ENCODE assay signal across 8 cellular contexts in genomic region chr22:44735518-44736428, GRCh38. TPM values are rescaled to one million over a fixed set of nuclear protein-coding genes. Genes with fewer than 3 reads are reported as not detected.
DNase-seq lines count a peak whose midpoint lies in the region; ATAC-seq, FAIRE-seq and TF ChIP-seq lines count a peak whose summit lies in the region.

No MANE protein-coding gene starts in this region.

- no peak for ATAC-seq in GM18505 (IDR thresholded peaks at IDR 0.05; ENCODE audit: unreplicated experiment)

- peaks cover 1% of the 10 kb centered on the region for H3K36me3 ChIP-seq in bronchial epithelial cell (ENCODE audit: control insufficient read depth, insufficient read depth, low read length)

- no peaks in the 10 kb centered on the region for H3K27me3 ChIP-seq in bronchial epithelial cell (ENCODE audit: control insufficient read depth, insufficient read depth, low read length)

- H3K4me3 ChIP-seq in NB4 (ENCODE audit: low read depth, low read length): no peak overlapping the region
- no peak overlapping the region for H3K4me3 ChIP-seq in bronchial epithelial cell (ENCODE audit: low read depth, low read length)

- TF ChIP-seq POLR2A in NB4 (IDR thresholded peaks at IDR 0.05; ENCODE audit: extremely low read depth, insufficient read length) (no peak), GM18505 (IDR thresholded peaks at IDR 0.05; ENCODE audit: borderline replicate concordance, extremely low read depth, insufficient read depth, insufficient read length) (no peak)

- no peak for FAIRE-seq in bronchial epithelial cell (lab: Jason Lieb, UNC)

- TF ChIP-seq CTCF in GM12801 (IDR thresholded peaks at IDR 0.05; ENCODE audit: extremely low read depth, insufficient read length): peak; percentile 10
- TF ChIP-seq CTCF in NB4 (IDR thresholded peaks at IDR 0.05; ENCODE audit: low read depth, low read length): peak; percentile 52
- TF ChIP-seq CTCF in bronchial epithelial cell (IDR thresholded peaks at IDR 0.05; ENCODE audit: insufficient read depth, low read length, severe bottlenecking): peak; percentile 95

- DNase-seq in NB4 (ENCODE audit: low read depth) (peak; percentile 62), bronchial epithelial cell (ENCODE audit: low read depth) (no peak), kidney tubule cell (ENCODE audit: low spot score) (peak; percentile 65), NCI-H510A (lab: John Stamatoyannopoulos, UW) (no peak)
- DNase-seq in activated CD4-positive, alpha-beta T cell treated with anti-CD3 and anti-CD28 coated beads for 1 hour: peak; percentile 72
- DNase-seq in stimulated activated CD4-positive, alpha-beta T cell treated with anti-CD3 and anti-CD28 coated beads, Interleukin-4, amount 100 ng/mL, for 24 hours: peak; percentile 85

RNA-seq across cellular contexts. Expression of gene ARHGAP8, which starts 16.6 kb away (rescaled TPM):
- total RNA-seq in bronchial epithelial cell: 15.0 and 18.2 TPM in 2 replicates

RNA-seq across cellular contexts. Expression of gene PRR5, which starts 33.8 kb away (rescaled TPM):
- total RNA-seq in bronchial epithelial cell: 6.3 and 14.0 TPM in 2 replicates

Comparison
In these comparisons a context has a peak if more than half of its experiments do, and no peak if none do; other contexts are left out.
1. CTCF ChIP-seq: peak in every context shown above with its lines; median percentile 95 in bronchial epithelial cell; 52 in NB4; 10 in GM12801.
2. DNase-seq: peak in NB4 (single experiment), activated CD4-positive, alpha-beta T cell treated with anti-CD3 and anti-CD28 coated beads for 1 hour (single experiment), kidney tubule cell (single experiment) and stimulated activated CD4-positive, alpha-beta T cell treated with anti-CD3 and anti-CD28 coated beads, Interleukin-4, amount 100 ng/mL, for 24 hours (single experiment); none in bronchial epithelial cell (single experiment) and NCI-H510A (single experiment).